In the genomic region with DNA sequence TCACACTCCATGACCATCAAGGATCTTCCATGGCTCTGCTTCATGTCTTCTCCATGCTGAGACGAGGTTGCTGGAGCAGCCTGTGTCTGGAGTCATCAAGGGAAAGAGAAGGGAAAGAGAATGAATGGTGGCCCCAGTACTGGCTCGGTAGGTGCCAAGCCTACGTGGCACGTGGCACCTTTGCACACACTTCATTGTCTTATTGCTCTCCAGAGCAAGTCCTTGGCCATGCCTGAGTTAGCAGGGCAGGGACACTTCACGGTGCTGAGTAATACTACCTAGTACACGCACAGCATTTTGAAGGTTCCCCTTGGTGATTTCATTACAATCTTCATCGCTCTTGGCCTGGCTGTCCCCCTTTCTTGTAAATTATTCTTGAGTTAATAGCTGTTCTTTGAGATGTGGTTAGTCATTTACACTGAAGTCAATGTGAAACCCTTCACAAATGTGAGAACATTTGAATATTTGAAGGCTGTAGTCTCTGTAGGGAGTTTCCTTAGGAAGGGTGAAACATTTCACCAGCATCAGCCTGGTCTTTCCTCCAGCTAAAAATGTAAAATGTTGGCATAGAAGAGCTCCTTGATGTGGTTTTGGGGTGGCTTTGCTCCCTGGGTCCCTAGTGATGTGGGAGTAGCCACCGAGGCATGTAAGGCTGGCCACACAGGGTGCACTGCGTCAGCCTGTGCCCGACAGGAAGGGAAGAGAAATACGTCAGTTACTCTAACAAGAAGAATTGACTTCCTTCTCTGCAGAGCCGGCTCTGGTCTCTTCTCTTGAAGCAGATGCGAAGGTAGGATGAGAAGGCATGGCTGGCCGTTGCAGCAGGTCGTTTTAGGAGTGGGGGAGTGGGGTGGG, we compare ENCODE assay signal across 8 cellular contexts. TPM values are rescaled to one million over a fixed set of nuclear protein-coding genes. Genes with fewer than 3 reads are reported as not detected.
DNase-seq lines count a peak whose midpoint lies in the region; TF ChIP-seq lines count a peak whose summit lies in the region.

SYTL3 (plus strand) TSS at position 766 of the 855 bp plus-strand sequence. CDS start 13,215 bp downstream, outside the sequence.

- H3K4me3 ChIP-seq in GM12864 (ENCODE audit: low read depth, low read length) (peak within 1 kb of the TSS; percentile 9), HEK293 (ENCODE audit: low read depth, low read length) (no peak within 1 kb of the TSS), skeletal muscle cell (ENCODE audit: low read depth, low read length) (no peak within 1 kb of the TSS)

- H3K36me3 ChIP-seq in HEK293 (ENCODE audit: control insufficient read depth in 2 of 2, insufficient read depth in 1 of 2, low read length in 2 of 2): no peaks in the 10 kb centered on the region

- no peak within 1 kb of the TSS for H3K27ac ChIP-seq in HEK293 (ENCODE audit: extremely low read depth, low read depth, low read length)

- H3K9me3 ChIP-seq in HEK293 (ENCODE audit: control insufficient read depth, insufficient read depth, low read depth, low read length): no peaks in the 10 kb centered on the region

- CTCF ChIA-PET in HEK293 (lab: Yijun Ruan, JAX): interaction anchor here (0.6 to 2.8 kb wide), 8 partner anchors 10 to 435 kb away, joined by 3 to 17 read pairs (median 4); no protein-coding TSS in a partner anchor
- CTCF ChIA-PET in activated CD8-positive, alpha-beta memory T cell treated with anti-CD3 and anti-CD28 coated beads for 36 hours (lab: Charles Lee): interaction anchor here (0.6 to 1.5 kb wide), 3 partner anchors 41 to 364 kb away, joined by 3 to 6 read pairs (median 5); no protein-coding TSS in a partner anchor

- TF ChIP-seq CTCF in GM12864 (IDR thresholded peaks at IDR 0.05; ENCODE audit: low read depth, low read length, missing control alignments): no peak
- TF ChIP-seq CTCF in HEK293 (tag by site-specific recombination; IDR thresholded peaks at IDR 0.05): no peak

- peaks cover 5% of the 10 kb centered on the region; the same call in 1 of the 2 replicates for H3K4me1 ChIP-seq in HEK293 (ENCODE audit: control insufficient read depth, insufficient read depth, low read length)

- POLR2A ChIA-PET in HEK293 (lab: Yijun Ruan, JAX): no interaction called here
- POLR2A ChIA-PET in activated CD8-positive, alpha-beta memory T cell treated with anti-CD3 and anti-CD28 coated beads for 36 hours (lab: Charles Lee): interaction anchor here (0.7 to 1.4 kb wide), 6 partner anchors 8 to 885 kb away, joined by 3 to 4 read pairs (median 4); no protein-coding TSS in a partner anchor

- DNase-seq in GM12864 (ENCODE audit: low read depth) (peak; percentile 49), NCI-H187 treated with DMSO at 0.1 percent for 48 hours (lab: John Stamatoyannopoulos, UW) (peak; percentile 50), fibroblast of gingiva (ENCODE audit: low read depth) (peak; percentile 60), skeletal muscle cell (ENCODE audit: low read depth) (peak; percentile 59), GM19240 (ENCODE audit: insufficient read length, low spot score) (no peak), AG08396 (ENCODE audit: low spot score) (no peak)

TF ChIP-seq in HEK293, 187 proteins besides CTCF, POLR2A, EP300 and RAD21:
- TF ChIP-seq ZBTB17 (tag by site-specific recombination; IDR thresholded peaks at IDR 0.05): peak; percentile 54
- TF ChIP-seq ZNF629 (tag by site-specific recombination; IDR thresholded peaks at IDR 0.05): 0 out of 2 replicates have a peak, but pooled peaks have one; percentile 25
- TF ChIP-seq KLF9 (tag by site-specific recombination; IDR thresholded peaks at IDR 0.05; ENCODE audit: low read depth): no peak
- TF ChIP-seq, protein P1, sequence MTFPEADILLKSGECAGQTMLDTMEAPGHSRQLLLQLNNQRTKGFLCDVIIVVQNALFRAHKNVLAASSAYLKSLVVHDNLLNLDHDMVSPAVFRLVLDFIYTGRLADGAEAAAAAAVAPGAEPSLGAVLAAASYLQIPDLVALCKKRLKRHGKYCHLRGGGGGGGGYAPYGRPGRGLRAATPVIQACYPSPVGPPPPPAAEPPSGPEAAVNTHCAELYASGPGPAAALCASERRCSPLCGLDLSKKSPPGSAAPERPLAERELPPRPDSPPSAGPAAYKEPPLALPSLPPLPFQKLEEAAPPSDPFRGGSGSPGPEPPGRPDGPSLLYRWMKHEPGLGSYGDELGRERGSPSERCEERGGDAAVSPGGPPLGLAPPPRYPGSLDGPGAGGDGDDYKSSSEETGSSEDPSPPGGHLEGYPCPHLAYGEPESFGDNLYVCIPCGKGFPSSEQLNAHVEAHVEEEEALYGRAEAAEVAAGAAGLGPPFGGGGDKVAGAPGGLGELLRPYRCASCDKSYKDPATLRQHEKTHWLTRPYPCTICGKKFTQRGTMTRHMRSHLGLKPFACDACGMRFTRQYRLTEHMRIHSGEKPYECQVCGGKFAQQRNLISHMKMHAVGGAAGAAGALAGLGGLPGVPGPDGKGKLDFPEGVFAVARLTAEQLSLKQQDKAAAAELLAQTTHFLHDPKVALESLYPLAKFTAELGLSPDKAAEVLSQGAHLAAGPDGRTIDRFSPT (tag by site-specific recombination; IDR thresholded peaks at IDR 0.05): no peak

RNA-seq across cellular contexts. Expression of gene SYTL3, which starts in this region (rescaled TPM):
- total RNA-seq in activated CD8-positive, alpha-beta memory T cell treated with anti-CD3 and anti-CD28 coated beads for 36 hours: 100 to 1,000 TPM; 119 to 124 TPM

Comparison
In these comparisons a context has a peak if more than half of its experiments do, and no peak if none do; other contexts are left out.
1. DNase-seq: peak in GM12864 (single experiment), NCI-H187 treated with DMSO at 0.1 percent for 48 hours (single experiment), fibroblast of gingiva (single experiment) and skeletal muscle cell (single experiment); none in GM19240 (single experiment) and AG08396 (single experiment).